ENCODE assay signal across 10 cellular contexts in genomic region chr13:48093588-48093987, GRCh38. TPM values are rescaled to one million over a fixed set of nuclear protein-coding genes. Genes with fewer than 3 reads are reported as not detected.
DNase-seq lines count a peak whose midpoint lies in the region; ATAC-seq, FAIRE-seq and TF ChIP-seq lines count a peak whose summit lies in the region.
"Had no signal": no experiment of that assay in that cellular context is flagged by ENCODE, and none has a peak within 500 bp of the region (broad histone marks: within the 10 kb centered on the region; RNA-seq: fewer than 3 reads in every experiment).

No MANE protein-coding gene starts in this region.

- H3K9me3 ChIP-seq in HepG2 (ENCODE audit: low read length) (no peaks in the 10 kb centered on the region), testis (no peaks in the 10 kb centered on the region), Peyer's patch (no peaks in the 10 kb centered on the region)

- H3K27me3 ChIP-seq in HepG2 (ENCODE audit: control insufficient read depth in 1 of 2, insufficient read depth in 2 of 2, low read length in 2 of 2) (no peaks in the 10 kb centered on the region; a peak in 1 of 5 replicates), testis (no peaks in the 10 kb centered on the region), Peyer's patch (no peaks in the 10 kb centered on the region)

- H3K36me3 Mint-ChIP-seq in activated CD8-positive, alpha-beta memory T cell treated with anti-CD3 and anti-CD28 coated beads, Interleukin-2, amount 10 ng/mL, durations not matched to agents 7 days and 5 days, result peaks cover 13% of the 10 kb centered on the region
- H3K36me3 Mint-ChIP-seq in activated naive CD8-positive, alpha-beta T cell treated with anti-CD3 and anti-CD28 coated beads for 36 hours, result peaks cover 4% of the 10 kb centered on the region

- BruUV-seq in HepG2 (replicated peaks; lab: Mats Ljungman, UMichigan), result no TSS peak

- H3K79me2 ChIP-seq in HepG2 (ENCODE audit: insufficient read depth, low read length), result peaks cover 63% of the 10 kb centered on the region

- CTCF ChIA-PET in activated CD8-positive, alpha-beta memory T cell treated with anti-CD3 and anti-CD28 coated beads, Interleukin-2, amount 10 ng/mL, durations not matched to agents 7 days and 5 days (lab: Charles Lee), result interaction anchor here (0.9 to 2.6 kb wide), 7 partner anchors 15 to 487 kb away, joined by 3 to 38 read pairs (median 9); partner anchors contain the start of gene NUDT15
- CTCF ChIA-PET in HepG2 (lab: Yijun Ruan, JAX; ENCODE audit: low intra/inter-chr PET ratio, low total read pairs), result no interaction called here

- peaks cover 48% of the 10 kb centered on the region for H3K4me1 Mint-ChIP-seq in activated CD8-positive, alpha-beta memory T cell treated with anti-CD3 and anti-CD28 coated beads, Interleukin-2, amount 10 ng/mL, durations not matched to agents 7 days and 5 days
- peaks cover 38% of the 10 kb centered on the region for H3K4me1 Mint-ChIP-seq in activated naive CD8-positive, alpha-beta T cell treated with anti-CD3 and anti-CD28 coated beads for 36 hours

- H3K4me3 ChIP-seq in HepG2 (replicated peaks in 1 of 3; ENCODE audit: insufficient read depth in 1 of 3, low read depth in 2 of 3, low read length in 3 of 3), result peak overlapping the region; percentile 88 to 93 (median 88)
- H3K4me3 ChIP-seq in testis, result peak overlapping the region; percentile 88 to 100
- H3K4me3 ChIP-seq in Peyer's patch, result peak overlapping the region in 2 of 4 donors; percentile 82 to 90

- intact Hi-C loops in HepG2 (cut with micrococcal nuclease; ENCODE audit: unreplicated experiment) (loop anchor here (10.0 kb wide), 1 partner anchor 211 kb away; the partner anchor contains the start of gene RB1), testis (cut with DNase I; ENCODE audit: low total_unique reads) (no loop called here)

- TF ChIP-seq RAD21 in HepG2 (CRISPR knock-in tag; IDR thresholded peaks at IDR 0.05), result no peak

- WGBS in HepG2 (ENCODE audit: low lambda C conversion rate), result 33% methylated on average over 9 of the region's 9 CpGs
- 59 to 64% methylated on average over 9 of the region's 9 CpGs for WGBS in testis, 2 donors

- H3K27ac ChIP-seq in HepG2 (ENCODE audit: extremely low read length, insufficient read depth, low read length) (no peak overlapping the region), testis (no peak overlapping the region), Peyer's patch (no peak overlapping the region)

- H3K4me2 ChIP-seq in HepG2 (ENCODE audit: low read depth, low read length), result peak overlapping the region; percentile 78

- H3K9ac ChIP-seq in HepG2 (ENCODE audit: insufficient read depth, low read depth, low read length), result peak overlapping the region; percentile 86

- ATAC-seq in activated CD8-positive, alpha-beta memory T cell treated with anti-CD3 and anti-CD28 coated beads, Interleukin-2, amount 10 ng/mL, durations not matched to agents 7 days and 5 days, result no peak
- ATAC-seq in HepG2, result no peak
- ATAC-seq in HG02610 (IDR thresholded peaks at IDR 0.05; ENCODE audit: unreplicated experiment), result no peak

- in situ Hi-C loops in HepG2 (cut with HindIII; ENCODE audit: extremely low pct_ligation_motif_present, low pct_unique_long_range_greater_than_20kb), result no loop called here

- no peaks in the 10 kb centered on the region for H3K9me3 Mint-ChIP-seq in activated CD8-positive, alpha-beta memory T cell treated with anti-CD3 and anti-CD28 coated beads, Interleukin-2, amount 10 ng/mL, durations not matched to agents 7 days and 5 days (ENCODE audit: low read depth)
- peaks cover 3% of the 10 kb centered on the region for H3K9me3 Mint-ChIP-seq in activated naive CD8-positive, alpha-beta T cell treated with anti-CD3 and anti-CD28 coated beads for 36 hours

- no peak overlapping the region for H2AFZ ChIP-seq in HepG2 (ENCODE audit: low read length)

- peaks cover 8% of the 10 kb centered on the region; the same call in 1 of the 2 replicates for H4K20me1 ChIP-seq in HepG2 (ENCODE audit: insufficient read depth, low read length)

- no peak for DNase-seq in activated CD8-positive, alpha-beta memory T cell treated with anti-CD3 and anti-CD28 coated beads, Interleukin-2, amount 10 ng/mL, durations not matched to agents 7 days and 5 days
- no peak for DNase-seq in activated CD8-positive, alpha-beta memory T cell treated with anti-CD3 and anti-CD28 coated beads, Interleukin-2, amount 50 U/mL, for 48 hours
- no peak for DNase-seq in activated naive CD8-positive, alpha-beta T cell treated with anti-CD3 and anti-CD28 coated beads for 36 hours
- no peak for DNase-seq in HepG2 (ENCODE audit: low spot score)
- no peak for DNase-seq in testis
- DNase-seq in Peyer's patch, result no peak
- DNase-seq in GM19238 (ENCODE audit: insufficient read length, low spot score), result no peak
- DNase-seq: AML-193, NCI-H2081 had no signal

- peak overlapping the region; percentile 96 for H3K4me3 Mint-ChIP-seq in activated CD8-positive, alpha-beta memory T cell treated with anti-CD3 and anti-CD28 coated beads, Interleukin-2, amount 10 ng/mL, durations not matched to agents 7 days and 5 days
- peak overlapping the region; percentile 97 for H3K4me3 Mint-ChIP-seq in activated naive CD8-positive, alpha-beta T cell treated with anti-CD3 and anti-CD28 coated beads for 36 hours

- H3K36me3 ChIP-seq in HepG2 (replicated peaks in 1 of 2; ENCODE audit: control insufficient read depth in 1 of 2, insufficient read depth in 2 of 2, low read length in 2 of 2) (no peaks in the 10 kb centered on the region; a peak in 1 of 5 replicates), testis (ENCODE audit: low read depth, missing control alignments) (no peaks in the 10 kb centered on the region), Peyer's patch (no peaks in the 10 kb centered on the region)

- TF ChIP-seq EP300 in HepG2 (IDR thresholded peaks at IDR 0.05; ENCODE audit: low read depth in 2 of 2, low read length in 2 of 2), result no peak
- no peak for TF ChIP-seq EP300 in HepG2 (CRISPR knock-in tag; IDR thresholded peaks at IDR 0.05; ENCODE audit: borderline replicate concordance)

- peaks cover 81% of the 10 kb centered on the region for H3K4me1 ChIP-seq in HepG2 (ENCODE audit: insufficient read depth, low read length)
- peaks cover 6% of the 10 kb centered on the region for H3K4me1 ChIP-seq in testis
- peaks cover 0 to 22% (median 0%) of the 10 kb centered on the region in 4 donors for H3K4me1 ChIP-seq in Peyer's patch

- no peak for TF ChIP-seq CTCF in HepG2 (CRISPR knock-in tag; IDR thresholded peaks at IDR 0.05)
- no peak for TF ChIP-seq CTCF in testis (IDR thresholded peaks at IDR 0.05)
- TF ChIP-seq CTCF in Peyer's patch (IDR thresholded peaks at IDR 0.05), result no peak

- H3K27ac Mint-ChIP-seq in activated CD8-positive, alpha-beta memory T cell treated with anti-CD3 and anti-CD28 coated beads, Interleukin-2, amount 10 ng/mL, durations not matched to agents 7 days and 5 days, result no peak overlapping the region
- peak overlapping the region; percentile 89 for H3K27ac Mint-ChIP-seq in activated naive CD8-positive, alpha-beta T cell treated with anti-CD3 and anti-CD28 coated beads for 36 hours

- peaks cover under 1% of the 10 kb centered on the region for H3K27me3 Mint-ChIP-seq in activated CD8-positive, alpha-beta memory T cell treated with anti-CD3 and anti-CD28 coated beads, Interleukin-2, amount 10 ng/mL, durations not matched to agents 7 days and 5 days
- H3K27me3 Mint-ChIP-seq in activated naive CD8-positive, alpha-beta T cell treated with anti-CD3 and anti-CD28 coated beads for 36 hours, result peaks cover 4% of the 10 kb centered on the region

- POLR2A ChIA-PET in HepG2 (lab: Yijun Ruan, JAX), result interaction anchor here (2.0 kb wide), 1 partner anchor 139 kb away, joined by 8 read pairs; the partner anchor contains the start of gene ITM2B

- FAIRE-seq in HepG2 (lab: Jason Lieb, UNC), result no peak

- TF ChIP-seq POLR2A in HepG2 (IDR thresholded peaks at IDR 0.05; ENCODE audit: insufficient read depth in 1 of 2, low read depth in 2 of 2, low read length in 2 of 2) (no peak), testis (IDR thresholded peaks at IDR 0.05) (no peak), Peyer's patch (IDR thresholded peaks at IDR 0.05) (no peak)

RNA-seq across cellular contexts. Expression of gene MED4, which starts 1.3 kb away (rescaled TPM):
- total RNA-seq in activated CD8-positive, alpha-beta memory T cell treated with anti-CD3 and anti-CD28 coated beads, Interleukin-2, amount 10 ng/mL, durations not matched to agents 7 days and 5 days, result 10 to 100 TPM; 53.8 to 58.8 TPM
- total RNA-seq in activated naive CD8-positive, alpha-beta T cell treated with anti-CD3 and anti-CD28 coated beads for 36 hours, result 10 to 100 TPM; 66.3 to 66.8 TPM
- total RNA-seq in HepG2 (2016; rRNA removed; fragmentation: Illumina TruSeq; extraction: Trizol), result 57.8 and 82.8 TPM in 2 replicates
- 50.9 and 51.4 TPM in 2 replicates for total RNA-seq in HepG2 (2016; cell fraction: cytosol; rRNA removed; fragmentation: Illumina TruSeq; extraction: Trizol; ENCODE audit: low read depth)
- 62.2 and 83.7 TPM in 2 replicates for total RNA-seq in HepG2 (2016; cell fraction: insoluble cytoplasmic fraction; rRNA removed; fragmentation: Illumina TruSeq; extraction: Trizol)
- 49.1 and 57.7 TPM in 2 replicates for total RNA-seq in HepG2 (2016; cell fraction: membrane; rRNA removed; fragmentation: Illumina TruSeq; extraction: Trizol)
- 28.0 and 33.7 TPM in 2 replicates for total RNA-seq in HepG2 (2016; cell fraction: nucleus; rRNA removed; fragmentation: Illumina TruSeq; extraction: Trizol)
- 33.6 and 49.4 TPM in 2 replicates for polyA plus RNA-seq in HepG2 (2011; rRNA removed)
- polyA plus RNA-seq in HepG2 (2011; cell fraction: cytosol; rRNA removed), result 21.6 and 27.6 TPM in 2 replicates
- 8.4 and 10.6 TPM in 2 replicates for polyA plus RNA-seq in HepG2 (2011; cell fraction: nucleus; rRNA removed)
- 30.8 and 45.7 TPM in 2 replicates for polyA plus RNA-seq in HepG2 (2012)
- 27.1 and 27.6 TPM in 2 replicates for polyA plus RNA-seq in HepG2 (2016; cell fraction: cytosol; fragmentation: Illumina TruSeq; extraction: Trizol; ENCODE audit: low read depth)
- polyA plus RNA-seq in HepG2 (2016; cell fraction: insoluble cytoplasmic fraction; fragmentation: Illumina TruSeq; extraction: Trizol; ENCODE audit: low read depth), result 122 and 132 TPM in 2 replicates
- 34.6 and 41.1 TPM in 2 replicates for polyA plus RNA-seq in HepG2 (2016; cell fraction: membrane; fragmentation: Illumina TruSeq; extraction: Trizol; ENCODE audit: low read depth)
- 59.2 and 62.6 TPM in 2 replicates for polyA plus RNA-seq in HepG2 (2016; cell fraction: nucleus; fragmentation: Illumina TruSeq; extraction: Trizol; ENCODE audit: insufficient read depth, low read depth)
- 17.9 and 19.3 TPM in 2 replicates for polyA minus RNA-seq in HepG2 (2011; rRNA and poly(A)+ RNA removed; ENCODE audit: low replicate concordance)
- 12.6 and 15.2 TPM in 2 replicates for polyA minus RNA-seq in HepG2 (2011; cell fraction: cytosol; rRNA and poly(A)+ RNA removed)
- 21.5 and 24.7 TPM in 2 replicates for polyA minus RNA-seq in HepG2 (2011; cell fraction: nucleus; rRNA and poly(A)+ RNA removed)
- total RNA-seq in testis, result 10 to 100 TPM; 55.3 to 58.2 TPM
- polyA plus RNA-seq in testis (ENCODE audit: insufficient read depth, low read depth, low replicate concordance), result 111 TPM
- total RNA-seq in Peyer's patch, result 10 to 100 TPM; 23.6 to 68.5 (median 44.4) TPM

RNA-seq across cellular contexts. Expression of gene NUDT15, which starts 56.1 kb away (rescaled TPM):
- 10 to 100 TPM; 10.6 to 13.7 TPM for total RNA-seq in activated CD8-positive, alpha-beta memory T cell treated with anti-CD3 and anti-CD28 coated beads, Interleukin-2, amount 10 ng/mL, durations not matched to agents 7 days and 5 days
- 10 to 100 TPM; 24.5 to 26.5 TPM for total RNA-seq in activated naive CD8-positive, alpha-beta T cell treated with anti-CD3 and anti-CD28 coated beads for 36 hours
- total RNA-seq in HepG2 (2016; rRNA removed; fragmentation: Illumina TruSeq; extraction: Trizol) (47.3 and 69.9 TPM in 2 replicates), testis (10 to 100 TPM; 11.1 to 12.3 TPM), Peyer's patch (10 to 100 TPM in 1 of 4 donors, 1 to 10 TPM in 3; 3.7 to 11.9 (median 8.2) TPM)
- 7.1 and 7.9 TPM in 2 replicates for total RNA-seq in HepG2 (2016; cell fraction: cytosol; rRNA removed; fragmentation: Illumina TruSeq; extraction: Trizol; ENCODE audit: low read depth)
- total RNA-seq in HepG2 (2016; cell fraction: insoluble cytoplasmic fraction; rRNA removed; fragmentation: Illumina TruSeq; extraction: Trizol), result 49.0 and 73.7 TPM in 2 replicates
- 30.3 and 35.9 TPM in 2 replicates for total RNA-seq in HepG2 (2016; cell fraction: membrane; rRNA removed; fragmentation: Illumina TruSeq; extraction: Trizol)
- 15.9 and 17.8 TPM in 2 replicates for total RNA-seq in HepG2 (2016; cell fraction: nucleus; rRNA removed; fragmentation: Illumina TruSeq; extraction: Trizol)
- polyA plus RNA-seq in HepG2 (2011; rRNA removed) (13.6 and 21.3 TPM in 2 replicates), testis (ENCODE audit: insufficient read depth, low read depth, low replicate concordance) (16.9 TPM)
- polyA plus RNA-seq in HepG2 (2011; cell fraction: cytosol; rRNA removed), result 11.3 and 13.1 TPM in 2 replicates
- polyA plus RNA-seq in HepG2 (2011; cell fraction: nucleus; rRNA removed), result 2.6 and 3.5 TPM in 2 replicates
- polyA plus RNA-seq in HepG2 (2012), result 13.1 and 17.2 TPM in 2 replicates
- polyA plus RNA-seq in HepG2 (2016; cell fraction: cytosol; fragmentation: Illumina TruSeq; extraction: Trizol; ENCODE audit: low read depth), result 8.9 and 9.5 TPM in 2 replicates
- 75.0 and 88.7 TPM in 2 replicates for polyA plus RNA-seq in HepG2 (2016; cell fraction: insoluble cytoplasmic fraction; fragmentation: Illumina TruSeq; extraction: Trizol; ENCODE audit: low read depth)
- polyA plus RNA-seq in HepG2 (2016; cell fraction: membrane; fragmentation: Illumina TruSeq; extraction: Trizol; ENCODE audit: low read depth), result 25.3 and 25.5 TPM in 2 replicates
- 26.7 and 30.6 TPM in 2 replicates for polyA plus RNA-seq in HepG2 (2016; cell fraction: nucleus; fragmentation: Illumina TruSeq; extraction: Trizol; ENCODE audit: insufficient read depth, low read depth)
- 2.7 and 6.2 TPM in 2 replicates for polyA minus RNA-seq in HepG2 (2011; rRNA and poly(A)+ RNA removed; ENCODE audit: low replicate concordance)
- 5.0 and 6.7 TPM in 2 replicates for polyA minus RNA-seq in HepG2 (2011; cell fraction: cytosol; rRNA and poly(A)+ RNA removed)
- 5.1 and 5.9 TPM in 2 replicates for polyA minus RNA-seq in HepG2 (2011; cell fraction: nucleus; rRNA and poly(A)+ RNA removed)
